Comparison of ENCODE assay signal across 17 cellular contexts in genomic region chr5:154309805-154310204, GRCh38.
DNase-seq lines count a peak whose midpoint lies in the region; TF ChIP-seq lines count a peak whose summit lies in the region.
"Had no signal": no experiment of that assay in that cellular context is flagged by ENCODE, and none has a peak within 500 bp of the region (broad histone marks: within the 10 kb centered on the region; RNA-seq: fewer than 3 reads in every experiment).

No MANE protein-coding gene starts in this region.

- H3K9ac ChIP-seq in neural progenitor cell: no peak overlapping the region

- H3F3A ChIP-seq in neural progenitor cell (ENCODE audit: low read depth): no peaks in the 10 kb centered on the region

- no peaks in the 10 kb centered on the region for H4K20me1 ChIP-seq in neural progenitor cell (ENCODE audit: low read depth)

- H3K79me2 ChIP-seq in neural progenitor cell (ENCODE audit: low read depth): no peaks in the 10 kb centered on the region

- intact Hi-C loops in MCF 10A (cut with micrococcal nuclease) (loop anchor here (5.0 kb wide), 1 partner anchor 88 kb away; no protein-coding TSS in a partner anchor), breast epithelium (cut with DNase I; ENCODE audit: low total_unique reads) (no loop called here)
- intact Hi-C loops in activated CD4-positive, alpha-beta memory T cell treated with anti-CD3 and anti-CD28 coated beads for 36 hours (cut with micrococcal nuclease): loop anchor here (5.0 to 10.0 kb wide), 2 partner anchors 113 to 235 kb away; no protein-coding TSS in a partner anchor

- H3K27ac Mint-ChIP-seq in MCF 10A (ENCODE audit: low read depth, unreplicated experiment) (peak overlapping the region; percentile 0), neural progenitor cell (no peak overlapping the region)
- no peak overlapping the region for H3K27ac Mint-ChIP-seq in activated CD4-positive, alpha-beta memory T cell treated with anti-CD3 and anti-CD28 coated beads for 36 hours
- H3K27ac Mint-ChIP-seq: brain had no signal

- POLR2A ChIA-PET in MCF 10A (lab: Yijun Ruan, JAX): no interaction called here
- POLR2A ChIA-PET in activated CD4-positive, alpha-beta memory T cell treated with anti-CD3 and anti-CD28 coated beads for 36 hours (lab: Charles Lee): no interaction called here

- CTCF ChIA-PET in MCF 10A (lab: Yijun Ruan, JAX): interaction anchor here (0.7 to 1.2 kb wide), 3 partner anchors 29 to 237 kb away, joined by 3 to 5 read pairs (median 3); no protein-coding TSS in a partner anchor
- CTCF ChIA-PET in activated CD4-positive, alpha-beta memory T cell treated with anti-CD3 and anti-CD28 coated beads for 36 hours (lab: Charles Lee): interaction anchor here (1.0 kb wide), 1 partner anchor 238 kb away, joined by 3 read pairs; no protein-coding TSS in a partner anchor

- H3K9me3 ChIP-seq in breast epithelium: peaks cover 0 to 2% of the 10 kb centered on the region in 2 donors
- no peaks in the 10 kb centered on the region for H3K9me3 ChIP-seq in neural progenitor cell (ENCODE audit: low read depth)
- H3K9me3 ChIP-seq: thyroid gland had no signal

- H3K4me1 Mint-ChIP-seq in MCF 10A (ENCODE audit: insufficient read depth, unreplicated experiment): peaks cover 26% of the 10 kb centered on the region
- H3K4me1 Mint-ChIP-seq in activated CD4-positive, alpha-beta memory T cell treated with anti-CD3 and anti-CD28 coated beads for 36 hours (ENCODE audit: low read depth): peaks cover 30% of the 10 kb centered on the region
- no peaks in the 10 kb centered on the region for H3K4me1 Mint-ChIP-seq in neural progenitor cell

- H3K4me3 ChIP-seq in breast epithelium: no peak overlapping the region
- no peak overlapping the region for H3K4me3 ChIP-seq in neural progenitor cell
- H3K4me3 ChIP-seq: thyroid gland had no signal

- no peaks in the 10 kb centered on the region for H3K27me3 Mint-ChIP-seq in MCF 10A (ENCODE audit: insufficient read depth, unreplicated experiment)
- H3K27me3 Mint-ChIP-seq in activated CD4-positive, alpha-beta memory T cell treated with anti-CD3 and anti-CD28 coated beads for 36 hours: no peaks in the 10 kb centered on the region
- H3K27me3 Mint-ChIP-seq in neural progenitor cell (ENCODE audit: insufficient read depth, low read depth): peaks cover 3% of the 10 kb centered on the region

- no peak overlapping the region for H2AFZ ChIP-seq in neural progenitor cell (replicated peaks)

- peaks cover 12% of the 10 kb centered on the region for H3K9me3 Mint-ChIP-seq in MCF 10A (ENCODE audit: unreplicated experiment)
- peaks cover 4% of the 10 kb centered on the region for H3K9me3 Mint-ChIP-seq in activated CD4-positive, alpha-beta memory T cell treated with anti-CD3 and anti-CD28 coated beads for 36 hours
- H3K9me3 Mint-ChIP-seq in neural progenitor cell: peaks cover 11% of the 10 kb centered on the region

- TF ChIP-seq CTCF in MCF 10A (IDR thresholded peaks at IDR 0.05; ENCODE audit: unreplicated experiment) (no peak), breast epithelium (IDR thresholded peaks at IDR 0.05) (no peak), neural progenitor cell (IDR thresholded peaks at IDR 0.05) (no peak)

- TF ChIP-seq POLR2A in breast epithelium (IDR thresholded peaks at IDR 0.05): no peak

- H3K36me3 Mint-ChIP-seq in MCF 10A (ENCODE audit: insufficient read depth, unreplicated experiment) (no peaks in the 10 kb centered on the region), neural progenitor cell (peaks cover 12% of the 10 kb centered on the region)
- H3K36me3 Mint-ChIP-seq in activated CD4-positive, alpha-beta memory T cell treated with anti-CD3 and anti-CD28 coated beads for 36 hours: peaks cover 16% of the 10 kb centered on the region

- BruUV-seq in MCF 10A (replicated peaks; lab: Mats Ljungman, UMichigan): no TSS peak

- H3K4me3 Mint-ChIP-seq in MCF 10A (ENCODE audit: unreplicated experiment) (no peak overlapping the region), neural progenitor cell (no peak overlapping the region)
- no peak overlapping the region for H3K4me3 Mint-ChIP-seq in activated CD4-positive, alpha-beta memory T cell treated with anti-CD3 and anti-CD28 coated beads for 36 hours
- H3K4me3 Mint-ChIP-seq: brain had no signal

- H3K36me3 ChIP-seq in breast epithelium: no peaks in the 10 kb centered on the region
- H3K36me3 ChIP-seq in neural progenitor cell: no peaks in the 10 kb centered on the region
- H3K36me3 ChIP-seq: thyroid gland had no signal

- DNase-seq in MCF 10A (ENCODE audit: unreplicated experiment): peak; percentile 78
- DNase-seq in breast epithelium (ENCODE audit: low spot score in 2 of 2): no peak
- peak; percentile 42 for DNase-seq in activated CD4-positive, alpha-beta memory T cell treated with anti-CD3 and anti-CD28 coated beads for 36 hours
- DNase-seq in glomerular visceral epithelial cell (ENCODE audit: extremely low spot score): peak; percentile 72
- no peak for DNase-seq in GDM1 (lab: John Stamatoyannopoulos, UW)
- DNase-seq in neural progenitor cell (ENCODE audit: low spot score): no peak
- DNase-seq in NK-92 treated with Interleukin-12 subunit alpha and Interleukin-12 subunit beta, amount 100 ng/mL, for 24 hours (lab: John Stamatoyannopoulos, UW): no peak
- DNase-seq in caudate nucleus (lab: John Stamatoyannopoulos, UW): no peak
- DNase-seq: activated CD4-positive, alpha-beta T cell treated with anti-CD3 and anti-CD28 coated beads for 4 hours; activated effector memory CD4-positive, alpha-beta T cell treated with Interleukin-2 at 50 U/mL for 16 hours; Kasumi-1; NCI-H1436 treated with DMSO at 0.1 percent for 48 hours; NCI-H510A; right cardiac atrium; stimulated activated CD4-positive, alpha-beta T cell treated with anti-CD3 and anti-CD28 coated beads, Interleukin-1b, Interleukin-23, amount 100 ng/mL, for 48 hours had no signal

- no peak overlapping the region for H3K4me2 ChIP-seq in neural progenitor cell

- no peaks in the 10 kb centered on the region for H3K27me3 ChIP-seq in breast epithelium
- no peaks in the 10 kb centered on the region for H3K27me3 ChIP-seq in neural progenitor cell
- H3K27me3 ChIP-seq: thyroid gland had no signal

- H3K4me1 ChIP-seq in breast epithelium (no peaks in the 10 kb centered on the region), neural progenitor cell (no peaks in the 10 kb centered on the region)

- H3K27ac ChIP-seq in breast epithelium (no peak overlapping the region), neural progenitor cell (no peak overlapping the region), caudate nucleus (ENCODE audit: low read depth, low read length) (no peak overlapping the region)

Comparison
In these comparisons a context has a peak if more than half of its experiments do, and no peak if none do; other contexts are left out.
1. DNase-seq: peak in MCF 10A (single experiment), activated CD4-positive, alpha-beta memory T cell treated with anti-CD3 and anti-CD28 coated beads for 36 hours (single experiment) and glomerular visceral epithelial cell (single experiment); none in breast epithelium (0 of 2), GDM1 (single experiment), neural progenitor cell (single experiment), NK-92 treated with Interleukin-12 subunit alpha and Interleukin-12 subunit beta, amount 100 ng/mL, for 24 hours (single experiment) and caudate nucleus (0 of 61).